Comparison of ENCODE assay signal across 8 cellular contexts in genomic region chr9:122265265-122265900, GRCh38. TPM values are rescaled to one million over a fixed set of nuclear protein-coding genes. Genes with fewer than 3 reads are reported as not detected.
DNase-seq lines count a peak whose midpoint lies in the region; ATAC-seq and TF ChIP-seq lines count a peak whose summit lies in the region.

No MANE protein-coding gene starts in this region.

- no peak for TF ChIP-seq CTCF in type B pancreatic cell (conservative IDR thresholded peaks at IDR 0.05)

- peaks cover 14% of the 10 kb centered on the region for H3K36me3 ChIP-seq in SJSA1

- H3K27me3 ChIP-seq in SJSA1 (replicated peaks), result no peaks in the 10 kb centered on the region

- ATAC-seq in GM19438 (IDR thresholded peaks at IDR 0.05; ENCODE audit: low read depth, unreplicated experiment) (peak; percentile 10), HG03439 (IDR thresholded peaks at IDR 0.05; ENCODE audit: unreplicated experiment) (peak; percentile 31)

- DNase-seq in DMS53 (lab: John Stamatoyannopoulos, UW) (peak; percentile 79), SJSA1 (ENCODE audit: low read depth in 1 of 2, low spot score in 2 of 2) (no peak), dermis microvascular lymphatic vessel endothelial cell (ENCODE audit: low read depth in 2 of 2) (peak; percentile 58 to 59), medulla oblongata (ENCODE audit: extremely low spot score) (peak; percentile 53), type B pancreatic cell (ENCODE audit: extremely low spot score, unreplicated experiment) (no peak)
- DNase-seq in activated effector memory CD4-positive, alpha-beta T cell treated with anti-CD3 and anti-CD28 coated beads, Interleukin-2, amount 50 U/mL, for 16 hours, result no peak

- H3K4me1 ChIP-seq in SJSA1 (replicated peaks), result peaks cover 15% of the 10 kb centered on the region

- peaks cover 29% of the 10 kb centered on the region for H3K4me1 Mint-ChIP-seq in type B pancreatic cell (ENCODE audit: unreplicated experiment)

- H3K27me3 Mint-ChIP-seq in type B pancreatic cell, result no peaks in the 10 kb centered on the region

- peak overlapping the region; percentile 99 for H3K27ac Mint-ChIP-seq in type B pancreatic cell

- H3K27ac ChIP-seq in SJSA1, result peak overlapping the region; percentile 90

- peak overlapping the region; percentile 94 for H3K4me3 Mint-ChIP-seq in type B pancreatic cell

- no peaks in the 10 kb centered on the region for H3K9me3 ChIP-seq in SJSA1 (replicated peaks)

- peaks cover 11% of the 10 kb centered on the region for H3K36me3 Mint-ChIP-seq in type B pancreatic cell

- peak overlapping the region; percentile 65 for H3K4me3 ChIP-seq in SJSA1

- H3K9me3 Mint-ChIP-seq in type B pancreatic cell, result no peaks in the 10 kb centered on the region

RNA-seq across cellular contexts. Expression of gene MRRF, which starts 0.7 kb away (rescaled TPM):
- 21.8 and 26.6 TPM in 2 replicates for total RNA-seq in SJSA1 (2014; rRNA removed; shearing (Covaris generic))
- total RNA-seq in dermis microvascular lymphatic vessel endothelial cell (29.8 and 34.1 TPM in 2 replicates), type B pancreatic cell (ENCODE audit: low replicate concordance) (41.2 and 51.4 TPM in 2 replicates)

RNA-seq across cellular contexts. Expression of gene RBM18, which starts 0.7 kb away (rescaled TPM):
- 9.8 and 17.6 TPM in 2 replicates for total RNA-seq in SJSA1 (2014; rRNA removed; shearing (Covaris generic))
- 5.3 and 5.7 TPM in 2 replicates for total RNA-seq in dermis microvascular lymphatic vessel endothelial cell
- total RNA-seq in type B pancreatic cell (ENCODE audit: low replicate concordance), result 23.3 and 24.2 TPM in 2 replicates

RNA-seq across cellular contexts. Expression of gene LHX6, which starts 36.6 kb away (rescaled TPM):
- total RNA-seq in SJSA1 (2014; rRNA removed; shearing (Covaris generic)), result 4.6 and 6.4 TPM in 2 replicates
- 1.9 and 3.2 TPM in 2 replicates for total RNA-seq in dermis microvascular lymphatic vessel endothelial cell
- total RNA-seq in type B pancreatic cell (ENCODE audit: low replicate concordance), result 0.48 and 10.0 TPM in 2 replicates

Comparison
In these comparisons a context has a peak if more than half of its experiments do, and no peak if none do; other contexts are left out.
1. DNase-seq: peak in DMS53 (single experiment), dermis microvascular lymphatic vessel endothelial cell (2 of 2) and medulla oblongata (single experiment); none in SJSA1 (0 of 2), type B pancreatic cell (single experiment) and activated effector memory CD4-positive, alpha-beta T cell treated with anti-CD3 and anti-CD28 coated beads, Interleukin-2, amount 50 U/mL, for 16 hours (single experiment).